In genomic region chr19:58304255-58304654, GRCh38 we compare ENCODE assay signal across 8 cellular contexts. TPM values are rescaled to one million over a fixed set of nuclear protein-coding genes. Genes with fewer than 3 reads are reported as not detected.
A peak's percentile ranks its signal among the peaks of the same experiment; 100 is the strongest.
DNase-seq lines count a peak whose midpoint lies in the region; ATAC-seq and TF ChIP-seq lines count a peak whose summit lies in the region.

No MANE protein-coding gene starts in this region.

- H3K9me3 ChIP-seq in ES-I3 (ENCODE audit: control insufficient read depth, insufficient read depth, low read length): no peaks in the 10 kb centered on the region
- H3K9me3 ChIP-seq in OCI-LY7 (ENCODE audit: low read length): peaks cover 15% of the 10 kb centered on the region; the same call in 1 of the 2 replicates
- H3K9me3 ChIP-seq in endodermal cell (ENCODE audit: control insufficient read depth, low read length): no peaks in the 10 kb centered on the region

- no peak overlapping the region for H3K27ac ChIP-seq in OCI-LY7 (ENCODE audit: low read depth, low read length, poor library complexity, severe bottlenecking)
- no peak overlapping the region for H3K27ac ChIP-seq in endodermal cell (ENCODE audit: low read depth, low read length)

- H3K4me1 ChIP-seq in ES-I3 (ENCODE audit: insufficient read depth, low read length): peaks cover 4% of the 10 kb centered on the region; the same call in 1 of the 2 replicates
- peaks cover 15% of the 10 kb centered on the region for H3K4me1 ChIP-seq in OCI-LY7 (ENCODE audit: insufficient read depth, low read length, poor library complexity, severe bottlenecking)
- H3K4me1 ChIP-seq in endodermal cell (ENCODE audit: control insufficient read depth, insufficient read depth, low read length): no peaks in the 10 kb centered on the region

- H3K4me1 Mint-ChIP-seq in endodermal cell (peaks cover 14% of the 10 kb centered on the region), progenitor cell of endocrine pancreas (ENCODE audit: low read depth) (peaks cover 24% of the 10 kb centered on the region)

- DNase-seq in OCI-LY7 (ENCODE audit: low spot score) (no peak), endodermal cell (no peak), progenitor cell of endocrine pancreas (ENCODE audit: low spot score, unreplicated experiment) (no peak), NK-92 (lab: John Stamatoyannopoulos, UW; ENCODE audit: unreplicated experiment) (no peak)
- no peak for DNase-seq in activated CD4-positive, alpha-beta T cell treated with anti-CD3 and anti-CD28 coated beads for 4 hours

- no peaks in the 10 kb centered on the region for H3K9me2 ChIP-seq in OCI-LY7 (ENCODE audit: insufficient read depth, low read length)

- ATAC-seq in HG02798 (IDR thresholded peaks at IDR 0.05; ENCODE audit: poor library complexity, unreplicated experiment): no peak
- no peak for ATAC-seq in HG03159 (IDR thresholded peaks at IDR 0.05; ENCODE audit: unreplicated experiment)

- H3K27me3 Mint-ChIP-seq in endodermal cell (ENCODE audit: insufficient read depth) (no peaks in the 10 kb centered on the region), progenitor cell of endocrine pancreas (no peaks in the 10 kb centered on the region)

- POLR2A ChIA-PET in OCI-LY7 (lab: Charles Lee): interaction anchor here (0.5 kb wide), 1 partner anchor 321 kb away, joined by 3 read pairs; no protein-coding TSS in a partner anchor

- H3K79me2 ChIP-seq in OCI-LY7 (ENCODE audit: insufficient read depth, low read depth, low read length): peaks cover 18% of the 10 kb centered on the region

- H3K27ac Mint-ChIP-seq in endodermal cell (peak overlapping the region; percentile 96), progenitor cell of endocrine pancreas (peak overlapping the region; percentile 97)

- peaks cover 11% of the 10 kb centered on the region; the same call in 1 of the 2 replicates for H3K36me3 ChIP-seq in ES-I3 (ENCODE audit: insufficient read depth, low read length)
- H3K36me3 ChIP-seq in OCI-LY7 (ENCODE audit: insufficient read depth, low read length): peaks cover 77% of the 10 kb centered on the region
- peaks cover 64% of the 10 kb centered on the region for H3K36me3 ChIP-seq in endodermal cell (ENCODE audit: control insufficient read depth, insufficient read depth, low read length)

- BruUV-seq in OCI-LY7 (replicated peaks; lab: Mats Ljungman, UMichigan): no TSS peak

- H3K9me3 Mint-ChIP-seq in endodermal cell (no peaks in the 10 kb centered on the region), progenitor cell of endocrine pancreas (ENCODE audit: low read depth) (no peaks in the 10 kb centered on the region)

- TF ChIP-seq CTCF in OCI-LY7 (conservative IDR thresholded peaks at IDR 0.05; ENCODE audit: low read length) (no peak), endodermal cell (conservative IDR thresholded peaks at IDR 0.05) (no peak), progenitor cell of endocrine pancreas (IDR thresholded peaks at IDR 0.05; ENCODE audit: unreplicated experiment) (no peak)

- H3K4me2 ChIP-seq in OCI-LY7 (ENCODE audit: low read length): peak overlapping the region; percentile 72

- CTCF ChIA-PET in OCI-LY7 (lab: Charles Lee; ENCODE audit: unreplicated experiment): no interaction called here

- H3K36me3 Mint-ChIP-seq in endodermal cell (ENCODE audit: low read depth): peaks cover 50% of the 10 kb centered on the region
- peaks cover 23% of the 10 kb centered on the region for H3K36me3 Mint-ChIP-seq in progenitor cell of endocrine pancreas (ENCODE audit: insufficient read depth)

- H3K4me3 ChIP-seq in OCI-LY7 (ENCODE audit: low read depth, low read length, poor library complexity, severe bottlenecking) (no peak overlapping the region), endodermal cell (ENCODE audit: low read length) (peak overlapping the region; percentile 98)

- peak overlapping the region; percentile 89; the same call in 1 of the 2 replicates for H2AFZ ChIP-seq in OCI-LY7 (ENCODE audit: low read length)

- 92 to 100% methylated on average over 3 to 7 of the region's 7 CpGs for WGBS in endodermal cell (ENCODE audit: insufficient coverage in 1 of 2, insufficient read length in 1 of 2), 2 experiments

- H3K4me3 Mint-ChIP-seq in endodermal cell (peak overlapping the region; percentile 97), progenitor cell of endocrine pancreas (ENCODE audit: low read depth) (peak overlapping the region; percentile 100)

- intact Hi-C loops in OCI-LY7 (cut with micrococcal nuclease; ENCODE audit: unreplicated experiment): loop anchor here (2.0 kb wide), 3 partner anchors 25 to 121 kb away; partner anchors contain the start of genes ZNF274, ZNF544 and ZNF8

- H3K9ac ChIP-seq in ES-I3 (ENCODE audit: low read depth, low read length) (peak overlapping the region; percentile 92; the same call in 1 of the 2 replicates), endodermal cell (ENCODE audit: extremely low read depth, low read length, poor library complexity, severe bottlenecking) (no peak overlapping the region)

- H3K27me3 ChIP-seq in endodermal cell (ENCODE audit: control insufficient read depth, insufficient read depth, low read length, poor library complexity, severe bottlenecking): no peaks in the 10 kb centered on the region

- no peaks in the 10 kb centered on the region for H4K20me1 ChIP-seq in OCI-LY7 (ENCODE audit: insufficient read depth, low read length)

RNA-seq across cellular contexts. Expression of gene ERVK3-1, which starts 0.9 kb away (rescaled TPM):
- total RNA-seq in OCI-LY7 (2014; rRNA removed; shearing (Covaris generic)): 61.7 and 79.6 TPM in 2 replicates
- total RNA-seq in OCI-LY7 (2022): 46.4 and 48.1 TPM in 2 replicates
- total RNA-seq in endodermal cell: 10 to 100 TPM; 27.5 to 28.0 TPM
- polyA plus RNA-seq in endodermal cell (2013, experiment 1 of 2): 35.3 TPM
- 36.1 TPM for polyA plus RNA-seq in endodermal cell (2013, experiment 2 of 2)
- total RNA-seq in progenitor cell of endocrine pancreas: 41.3 and 46.2 TPM in 2 replicates

RNA-seq across cellular contexts. Expression of gene ZSCAN22, which starts 22.5 kb away (rescaled TPM):
- total RNA-seq in OCI-LY7 (2014; rRNA removed; shearing (Covaris generic)): 2.6 and 3.3 TPM in 2 replicates
- total RNA-seq in OCI-LY7 (2022) (3.7 and 5.1 TPM in 2 replicates), endodermal cell (1 to 10 TPM; 3.8 TPM), progenitor cell of endocrine pancreas (4.6 TPM in 2 replicates)
- polyA plus RNA-seq in endodermal cell (2013, experiment 1 of 2): 2.9 TPM
- 2.5 TPM for polyA plus RNA-seq in endodermal cell (2013, experiment 2 of 2)

RNA-seq across cellular contexts. Expression of gene ZNF8, which starts 25.5 kb away (rescaled TPM):
- 7.3 and 7.8 TPM in 2 replicates for total RNA-seq in OCI-LY7 (2014; rRNA removed; shearing (Covaris generic))
- total RNA-seq in OCI-LY7 (2022): 7.1 and 7.7 TPM in 2 replicates
- total RNA-seq in endodermal cell: 10 to 100 TPM; 14.4 to 16.1 TPM
- polyA plus RNA-seq in endodermal cell (2013, experiment 1 of 2): 7.5 TPM
- polyA plus RNA-seq in endodermal cell (2013, experiment 2 of 2): 8.4 TPM
- total RNA-seq in progenitor cell of endocrine pancreas: 18.1 and 18.2 TPM in 2 replicates

RNA-seq across cellular contexts. Expression of gene A1BG, which starts 49.0 kb away (rescaled TPM):
- 21.3 and 47.2 TPM in 2 replicates for total RNA-seq in OCI-LY7 (2014; rRNA removed; shearing (Covaris generic))
- total RNA-seq in OCI-LY7 (2022) (24.5 and 26.9 TPM in 2 replicates), endodermal cell (10 to 100 TPM; 12.6 to 16.4 TPM), progenitor cell of endocrine pancreas (3.9 and 4.6 TPM in 2 replicates)
- polyA plus RNA-seq in endodermal cell (2013, experiment 1 of 2): 17.8 TPM
- 19.7 TPM for polyA plus RNA-seq in endodermal cell (2013, experiment 2 of 2)

RNA-seq across cellular contexts. Expression of gene ZNF497, which starts 58.3 kb away (rescaled TPM):
- 2.8 and 3.6 TPM in 2 replicates for total RNA-seq in OCI-LY7 (2014; rRNA removed; shearing (Covaris generic))
- total RNA-seq in OCI-LY7 (2022) (4.5 and 6.1 TPM in 2 replicates), endodermal cell (1 to 10 TPM; 5.2 to 5.9 TPM), progenitor cell of endocrine pancreas (11.7 and 13.4 TPM in 2 replicates)
- 5.0 TPM for polyA plus RNA-seq in endodermal cell (2013, experiment 1 of 2)
- 4.1 TPM for polyA plus RNA-seq in endodermal cell (2013, experiment 2 of 2)
